ENCODE assay signal across 2 cellular contexts in genomic region chr1:208171615-208172388, GRCh38.
TF ChIP-seq lines count a peak whose summit lies in the region.

No MANE protein-coding gene starts in this region.

TF ChIP-seq in K562, 482 proteins besides CTCF, POLR2A, EP300 and RAD21 (continued from another document and continues in another):
- TF ChIP-seq ZBTB40 (IDR thresholded peaks at IDR 0.05): peak; percentile 76
- TF ChIP-seq ZBTB40 (CRISPR knock-in tag; IDR thresholded peaks at IDR 0.05): no peak
- TF ChIP-seq ZNF134 (CRISPR knock-in tag; conservative IDR thresholded peaks at IDR 0.05): no peak
- TF ChIP-seq ZNF561 (CRISPR knock-in tag; conservative IDR thresholded peaks at IDR 0.05): no peak
- TF ChIP-seq CBFA2T2 (conservative IDR thresholded peaks at IDR 0.05): peak; percentile 38; the same call in 1 of the 2 replicates
- peak; percentile 69 for TF ChIP-seq CBFA2T3 (IDR thresholded peaks at IDR 0.05)
- TF ChIP-seq ARID1B (IDR thresholded peaks at IDR 0.05): peak; percentile 36
- TF ChIP-seq ZNF121 (CRISPR knock-in tag; conservative IDR thresholded peaks at IDR 0.05): no peak

TF ChIP-seq in liver, 16 proteins besides CTCF, POLR2A, EP300 and RAD21 (continued from another document):
- TF ChIP-seq REST (IDR thresholded peaks at IDR 0.05): peak; percentile 49
- TF ChIP-seq ZBTB33 (IDR thresholded peaks at IDR 0.05): peak; percentile 54
- TF ChIP-seq NR2F2 (IDR thresholded peaks at IDR 0.05): peak; percentile 90
- TF ChIP-seq EGR1 (IDR thresholded peaks at IDR 0.05; ENCODE audit: low read depth in 2 of 2): peak in 1 of 2 donors; percentile 55
- no peak for TF ChIP-seq ATF3 (IDR thresholded peaks at IDR 0.05)
- no peak for TF ChIP-seq FOXA1 (IDR thresholded peaks at IDR 0.05)
